ENCODE assay signal across 33 cellular contexts in the genomic region with DNA sequence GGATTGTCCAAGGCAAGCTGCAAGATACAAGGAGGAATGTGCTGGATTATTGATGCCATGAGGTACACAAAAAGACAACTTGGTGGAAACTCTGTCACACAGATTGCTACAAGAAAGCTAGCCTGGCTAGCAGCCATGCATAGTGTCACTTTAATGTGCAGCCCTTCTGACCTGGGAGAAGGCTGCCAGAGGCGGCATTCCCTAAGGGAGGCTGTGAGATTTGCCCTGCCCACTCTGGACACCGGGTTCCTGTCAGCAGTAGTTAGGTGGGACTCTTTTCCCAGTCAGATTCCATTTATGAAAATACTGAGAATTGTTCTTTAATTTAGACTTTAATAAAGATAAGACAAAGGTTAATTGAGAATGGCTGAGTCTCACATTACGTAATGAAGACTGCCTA. TPM values are rescaled to one million over a fixed set of nuclear protein-coding genes. Genes with fewer than 3 reads are reported as not detected.
DNase-seq lines count a peak whose midpoint lies in the region; ATAC-seq, FAIRE-seq and TF ChIP-seq lines count a peak whose summit lies in the region.
"Had no signal": no experiment of that assay in that cellular context is flagged by ENCODE, and none has a peak within 500 bp of the region (broad histone marks: within the 10 kb centered on the region; RNA-seq: fewer than 3 reads in every experiment).

No MANE protein-coding gene starts in this region.

- H3K4me1 ChIP-seq in right cardiac atrium (ENCODE audit: control insufficient read depth, insufficient read depth, low read length) = no peaks in the 10 kb centered on the region
- H3K4me1 ChIP-seq in left ventricle myocardium inferior = no peaks in the 10 kb centered on the region
- H3K4me1 ChIP-seq in H1 (replicated peaks in 1 of 4; ENCODE audit: control insufficient read depth in 3 of 4, insufficient read depth in 4 of 4, low read length in 3 of 4) = peaks cover 0 to 3% (median 0%) of the 10 kb centered on the region in 4 experiments; a peak in 2 of 7 replicates
- H3K4me1 ChIP-seq: A549, BE2C, BLaER1 had no signal

- no peaks in the 10 kb centered on the region for H3K36me3 ChIP-seq in left ventricle myocardium inferior
- no peaks in the 10 kb centered on the region for H3K36me3 ChIP-seq in SK-N-MC (ENCODE audit: insufficient read depth, low read length)
- no peaks in the 10 kb centered on the region for H3K36me3 ChIP-seq in H1 (ENCODE audit: control insufficient read depth in 2 of 4, insufficient read depth in 4 of 4, low read length in 3 of 4)
- H3K36me3 ChIP-seq: BE2C, BLaER1 had no signal

- POLR2A ChIA-PET in H1 (lab: Charles Lee; ENCODE audit: partially characterized antibody) = interaction anchor here (0.7 kb wide), 1 partner anchor 68 kb away, joined by 3 read pairs; no protein-coding TSS in a partner anchor

- no peaks in the 10 kb centered on the region for H3K79me1 ChIP-seq in H1 (ENCODE audit: low read depth, low read length)

- H3K14ac ChIP-seq in H1 (ENCODE audit: insufficient read length) = no peak overlapping the region

- CTCF ChIA-PET in H1 (lab: Charles Lee; ENCODE audit: partially characterized antibody) = interaction anchor here (1.9 kb wide), 1 partner anchor 10 kb away, joined by 7 read pairs; no protein-coding TSS in a partner anchor

- no peak overlapping the region for H4K5ac ChIP-seq in H1 (ENCODE audit: insufficient read length, low read depth, low read length)

- H2BK12ac ChIP-seq in H1 (ENCODE audit: low read depth, low read length) = no peak overlapping the region

- H2BK20ac ChIP-seq in H1 (ENCODE audit: low read length) = no peak overlapping the region

- no peak overlapping the region for H2BK15ac ChIP-seq in H1 (ENCODE audit: low read length)

- no peaks in the 10 kb centered on the region for H4K20me1 ChIP-seq in H1 (replicated peaks in 1 of 2; ENCODE audit: control insufficient read depth in 1 of 2, insufficient read depth in 2 of 2, low read length in 2 of 2)
- H4K20me1 ChIP-seq: BLaER1 had no signal

- H3K27ac ChIP-seq in right cardiac atrium (ENCODE audit: low read length) (no peak overlapping the region), left ventricle myocardium inferior (replicated peaks) (no peak overlapping the region), SK-N-MC (peak overlapping the region; percentile 99), H1 (ENCODE audit: low read depth, low read length) (no peak overlapping the region)
- H3K27ac ChIP-seq: 22Rv1, A549, BLaER1 had no signal

- H2BK5ac ChIP-seq in H1 (ENCODE audit: low read depth, low read length) = no peak overlapping the region

- H3K18ac ChIP-seq in H1 (ENCODE audit: extremely low read depth, low read length) = no peak overlapping the region

- H2AK5ac ChIP-seq in H1 (ENCODE audit: low read depth, low read length) = no peak overlapping the region

- H4K91ac ChIP-seq in H1 (replicated peaks; ENCODE audit: insufficient read length, low read length) = no peak overlapping the region

- H3K4me2 ChIP-seq in H1 (ENCODE audit: insufficient read depth in 1 of 2, low read depth in 2 of 2, low read length in 2 of 2) = no peak overlapping the region
- H3K4me2 ChIP-seq: A549, BLaER1 had no signal

- H4K8ac ChIP-seq in H1 (ENCODE audit: extremely low read depth, insufficient read depth, low read length) = no peak overlapping the region

- no peak overlapping the region for H2BK120ac ChIP-seq in H1 (replicated peaks; ENCODE audit: low read depth, low read length)

- DNase-seq in Right ventricle myocardium inferior (ENCODE audit: missing footprints) (no peak), Right ventricle myocardium superior (no peak), right cardiac atrium (peak in 2 of 3 donors; percentile 15 to 57), left ventricle myocardium inferior (no peak), SK-N-MC (ENCODE audit: low read depth, low spot score) (no peak), H1 (ENCODE audit: low read depth in 1 of 2, low spot score in 2 of 2) (no peak), activated gamma-delta T cell (lab: John Stamatoyannopoulos, UW) (no peak)
- DNase-seq: ACHN; BE2C; C1 segment of cervical spinal cord; CD4-positive, alpha-beta memory T cell; CD4-positive, CD25-positive, alpha-beta regulatory T cell; CD8-positive, alpha-beta memory T cell; COR-L47; DMS 273 treated with DMSO at 0.1 percent for 48 hours; DMS153; DMS53; DMS79; DND-41; EL; GDM1 had no signal

- no peak for TF ChIP-seq POLR2A in H1 (IDR thresholded peaks at IDR 0.05; ENCODE audit: control extremely low read depth in 1 of 2, low read depth in 2 of 2, low read length in 2 of 2)

- H3K27me3 ChIP-seq in right cardiac atrium (ENCODE audit: control insufficient read depth, insufficient read depth) (no peaks in the 10 kb centered on the region), left ventricle myocardium inferior (ENCODE audit: low read depth) (peaks cover 77% of the 10 kb centered on the region), H1 (replicated peaks in 1 of 4; ENCODE audit: control insufficient read depth in 3 of 4, extremely low read depth in 1 of 4, insufficient read depth in 3 of 4, low read length in 3 of 4) (no peaks in the 10 kb centered on the region; a peak in 1 of 7 replicates)
- H3K27me3 ChIP-seq: BLaER1 had no signal

- no peak for FAIRE-seq in H1 (lab: Jason Lieb, UNC)
- FAIRE-seq: A549, GM12892, GM19239 had no signal

- no peak overlapping the region for H3K23ac ChIP-seq in H1 (ENCODE audit: insufficient read length)

- WGBS in right cardiac atrium = 36% methylated on average over 3 of the region's 3 CpGs
- 86% methylated on average over 3 of the region's 3 CpGs; no CpG with 5 or more reads in 1 of the 2 experiments for WGBS in H1 (ENCODE audit: extremely low coverage in 1 of 2, insufficient coverage in 1 of 2, insufficient read length in 1 of 2, insufficient replicate concordance in 2 of 2, low coverage in 1 of 2, low lambda C conversion rate in 2 of 2, missing lambda C conversion rate in 1 of 2), 2 experiments

- no peak for TF ChIP-seq EP300 in H1 (IDR thresholded peaks at IDR 0.05; ENCODE audit: borderline replicate concordance in 1 of 2, low read depth in 2 of 2, low read length in 2 of 2)

- intact Hi-C loops in Right ventricle myocardium inferior (cut with DNase I) (no loop called here), Right ventricle myocardium superior (cut with DNase I) (no loop called here), right cardiac atrium (cut with DNase I) (no loop called here), left ventricle myocardium inferior (cut with micrococcal nuclease) (no loop called here)

- no peaks in the 10 kb centered on the region for H3K23me2 ChIP-seq in H1 (ENCODE audit: low read depth, low read length)

- peak overlapping the region; percentile 16 for H3K4ac ChIP-seq in H1 (replicated peaks; ENCODE audit: insufficient read length, low read depth, low read length)

- ATAC-seq in Right ventricle myocardium inferior (peak; percentile 46), Right ventricle myocardium superior (ENCODE audit: poor library complexity) (no peak), right cardiac atrium (peak in 1 of 2 donors; percentile 60), HG03108 (IDR thresholded peaks at IDR 0.05; ENCODE audit: unreplicated experiment) (no peak)
- ATAC-seq: A549, GM12878 had no signal

- H2AFZ ChIP-seq in H1 (ENCODE audit: low read length) = no peak overlapping the region

- H3K79me2 ChIP-seq in H1 (ENCODE audit: control insufficient read depth in 1 of 2, insufficient read depth in 2 of 2, low read length in 2 of 2) = no peaks in the 10 kb centered on the region

- H3K9me3 ChIP-seq in right cardiac atrium (ENCODE audit: control insufficient read depth, low read length) = no peaks in the 10 kb centered on the region
- H3K9me3 ChIP-seq in left ventricle myocardium inferior (replicated peaks) = no peaks in the 10 kb centered on the region
- H3K9me3 ChIP-seq in SK-N-MC (ENCODE audit: low read depth, low read length) = no peaks in the 10 kb centered on the region
- no peaks in the 10 kb centered on the region for H3K9me3 ChIP-seq in H1 (ENCODE audit: insufficient read depth in 2 of 2, low read depth in 1 of 2, low read length in 1 of 2)
- H3K9me3 ChIP-seq: A549, BE2C, BLaER1 had no signal

- H3K56ac ChIP-seq in H1 (replicated peaks; ENCODE audit: insufficient read length, low read depth, low read length) = no peak overlapping the region

- TF ChIP-seq CTCF in left ventricle myocardium inferior (IDR thresholded peaks at IDR 0.05; ENCODE audit: borderline replicate concordance) (no peak), H1 (IDR thresholded peaks at IDR 0.05; ENCODE audit: control extremely low read depth in 1 of 3, insufficient read depth in 1 of 3, low read depth in 1 of 3, low read length in 3 of 3) (no peak)

- no peak for TF ChIP-seq RAD21 in H1 (IDR thresholded peaks at IDR 0.05 in 1 of 2, conservative IDR thresholded peaks at IDR 0.05 in 1 of 2; ENCODE audit: low read depth in 2 of 2, low read length in 2 of 2)

- H3K4me3 ChIP-seq in right cardiac atrium (ENCODE audit: low read length) (no peak overlapping the region), left ventricle myocardium inferior (no peak overlapping the region), SK-N-MC (no peak overlapping the region), H1 (ENCODE audit: extremely low read depth in 1 of 4, insufficient read depth in 2 of 4, low read depth in 3 of 4, low read length in 4 of 4) (no peak overlapping the region)
- H3K4me3 ChIP-seq: A549, BLaER1, GM12878 had no signal

- H3K9ac ChIP-seq in SK-N-MC (ENCODE audit: insufficient read length) = peak overlapping the region; percentile 61
- H3K9ac ChIP-seq in H1 (replicated peaks in 1 of 4; ENCODE audit: extremely low read depth in 1 of 4, low read depth in 3 of 4, low read length in 3 of 4) = no peak overlapping the region
- H3K9ac ChIP-seq: BLaER1 had no signal

TF ChIP-seq in H1, 55 proteins besides CTCF, POLR2A, EP300 and RAD21 (continues in another document):
- no peak for TF ChIP-seq SP1 (IDR thresholded peaks at IDR 0.05; ENCODE audit: low read depth, low read length)
- no peak for TF ChIP-seq RBBP5 (IDR thresholded peaks at IDR 0.05; ENCODE audit: borderline replicate concordance, low read depth, low read length)
- TF ChIP-seq SP2 (IDR thresholded peaks at IDR 0.05; ENCODE audit: low read length) = no peak
- no peak for TF ChIP-seq SRF (IDR thresholded peaks at IDR 0.05; ENCODE audit: low read depth, low read length)
- TF ChIP-seq JUN (IDR thresholded peaks at IDR 0.05; ENCODE audit: low read depth, low read length) = no peak

RNA-seq across cellular contexts. Expression of gene SYT6, which starts 47.8 kb away (rescaled TPM):
- total RNA-seq in Right ventricle myocardium inferior (not detected), Right ventricle myocardium superior (not detected), right cardiac atrium (not detected), left ventricle myocardium inferior (not detected)
- polyA plus RNA-seq in right cardiac atrium (not detected), H1 (2011; rRNA removed) (83.5 and 92.8 TPM in 2 replicates)
- 33.7 and 35.7 TPM in 2 replicates for total RNA-seq in H1 (2021; fragmentation: NEBNext Ultra II Directional; extraction: Animal tissue kit (Norgen Biotek cat#: 25700))
- polyA plus RNA-seq in H1 (2011; cell fraction: cytosol; rRNA removed) = 63.7 TPM
- 220 TPM for polyA plus RNA-seq in H1 (2011; cell fraction: nucleus; rRNA removed)
- 45.3 to 61.5 TPM (median 51.6 TPM) in 4 replicates for polyA plus RNA-seq in H1 (2012, experiment 1 of 2)
- 10.7 TPM for polyA plus RNA-seq in H1 (2012, experiment 2 of 2)
- polyA plus RNA-seq in H1 (2013, experiment 1 of 2) = 27.6 TPM
- 25.0 TPM for polyA plus RNA-seq in H1 (2013, experiment 2 of 2)
- polyA minus RNA-seq in H1 (2011; rRNA and poly(A)+ RNA removed) = 108 and 144 TPM in 2 replicates
- 40.1 TPM for polyA minus RNA-seq in H1 (2011; cell fraction: cytosol; rRNA and poly(A)+ RNA removed)
- 178 TPM for polyA minus RNA-seq in H1 (2011; cell fraction: nucleus; rRNA and poly(A)+ RNA removed)
- total RNA-seq: A172; CD4-positive, alpha-beta memory T cell; CD8-positive, alpha-beta memory T cell; Daoy; G401 had no signal
- polyA plus RNA-seq: AG04450; CD14-positive monocyte; CD4-positive, alpha-beta memory T cell; CD4-positive, CD25-positive, alpha-beta regulatory T cell; CD8-positive, alpha-beta memory T cell had no signal

Comparison
In these comparisons a context has a peak if more than half of its experiments do, and no peak if none do; other contexts are left out.
1. DNase-seq: peak in right cardiac atrium (2 of 3); none in Right ventricle myocardium inferior (single experiment), Right ventricle myocardium superior (single experiment), left ventricle myocardium inferior (single experiment), SK-N-MC (single experiment), H1 (0 of 2) and activated gamma-delta T cell (single experiment).
2. RNA of gene SYT6, which starts 47.8 kb away (total RNA-seq): 33.7 to 35.7 TPM in H1; not detected in right cardiac atrium, not detected in Right ventricle myocardium inferior (single experiment), not detected in Right ventricle myocardium superior (single experiment) and not detected in left ventricle myocardium inferior (single experiment); every median in the first group is over 10 times any median in the second.